18 cellular contexts compared by ENCODE assay signal in genomic region chr18:46236156-46236555, GRCh38.
DNase-seq lines count a peak whose midpoint lies in the region; ATAC-seq and FAIRE-seq lines count a peak whose summit lies in the region.
"Had no signal": no experiment of that assay in that cellular context is flagged by ENCODE, and none has a peak within 500 bp of the region (broad histone marks: within the 10 kb centered on the region; RNA-seq: fewer than 3 reads in every experiment).

No MANE protein-coding gene starts in this region.

- H3K9ac ChIP-seq in mesenchymal stem cell (ENCODE audit: low read length) = no peak overlapping the region
- H3K9ac ChIP-seq: BLaER1 treated with 17β-estradiol and CSF1 and Interleukin-3, amounts not matched to agents 10 nM and 100 nM had no signal

- no peak overlapping the region for H2BK120ac ChIP-seq in mesenchymal stem cell (ENCODE audit: low read depth, low read length)

- no peak overlapping the region for H2BK5ac ChIP-seq in mesenchymal stem cell (ENCODE audit: low read depth, low read length, poor library complexity, severe bottlenecking)

- H3K23ac ChIP-seq in mesenchymal stem cell (ENCODE audit: low read length in 2 of 2) = no peak overlapping the region

- H3K4me1 ChIP-seq in mesenchymal stem cell (ENCODE audit: control insufficient read depth, insufficient read depth, low read depth, low read length) = peaks cover 4% of the 10 kb centered on the region
- H3K4me1 ChIP-seq: A549; BLaER1 treated with 17β-estradiol and CSF1 and Interleukin-3, amounts not matched to agents 10 nM and 100 nM; Caco-2 had no signal

- no peak for ATAC-seq in GM19035 (IDR thresholded peaks at IDR 0.05; ENCODE audit: unreplicated experiment)
- ATAC-seq in HG03097 (IDR thresholded peaks at IDR 0.05; ENCODE audit: low FRiP score, unreplicated experiment) = no peak
- no peak for ATAC-seq in GM19455 (IDR thresholded peaks at IDR 0.05; ENCODE audit: unreplicated experiment)
- ATAC-seq: A549; CD8-positive, alpha-beta T cell had no signal

- no peaks in the 10 kb centered on the region for H3K9me3 ChIP-seq in mesenchymal stem cell (ENCODE audit: control insufficient read depth, low read length)
- H3K9me3 ChIP-seq: A549; BLaER1 treated with 17β-estradiol and CSF1 and Interleukin-3, amounts not matched to agents 10 nM and 100 nM; Caco-2 had no signal

- no peak overlapping the region for H2AFZ ChIP-seq in mesenchymal stem cell (ENCODE audit: low read depth, low read length)

- no peak overlapping the region for H3K4me2 ChIP-seq in mesenchymal stem cell (ENCODE audit: low read length, poor library complexity, severe bottlenecking)
- H3K4me2 ChIP-seq: A549; BLaER1 treated with 17β-estradiol and CSF1 and Interleukin-3, amounts not matched to agents 10 nM and 100 nM had no signal

- 74% methylated on average over 4 of the region's 4 CpGs for WGBS in mesenchymal stem cell

- no peak overlapping the region for H4K8ac ChIP-seq in mesenchymal stem cell (ENCODE audit: low read length)

- no peak overlapping the region for H3K18ac ChIP-seq in mesenchymal stem cell (ENCODE audit: low read depth in 1 of 2, low read length in 2 of 2)

- FAIRE-seq in G401.6 (lab: Jason Lieb, UNC) = peak; percentile 77
- FAIRE-seq: A549, GM12891 had no signal

- peak overlapping the region; percentile 49 for H3K27ac ChIP-seq in mesenchymal stem cell (ENCODE audit: low read length, poor library complexity, severe bottlenecking)
- H3K27ac ChIP-seq: 22Rv1; A549; BLaER1 treated with 17β-estradiol and CSF1 and Interleukin-3, amounts not matched to agents 10 nM and 100 nM; C4-2B had no signal

- H3K36me3 ChIP-seq in mesenchymal stem cell (ENCODE audit: control insufficient read depth in 1 of 2, insufficient read depth in 2 of 2, low read depth in 1 of 2, low read length in 2 of 2) = peaks cover 0 to 4% of the 10 kb centered on the region in 2 experiments

- peaks cover 3% of the 10 kb centered on the region for H3K79me1 ChIP-seq in mesenchymal stem cell (replicated peaks; ENCODE audit: low read length, poor library complexity, severe bottlenecking)

- H4K91ac ChIP-seq in mesenchymal stem cell (ENCODE audit: low read length) = no peak overlapping the region

- no peak overlapping the region for H2AK5ac ChIP-seq in mesenchymal stem cell (ENCODE audit: low read length, severe bottlenecking)

- no peak overlapping the region for H2BK15ac ChIP-seq in mesenchymal stem cell (ENCODE audit: low read depth, poor library complexity, severe bottlenecking)

- no peak overlapping the region for H3K4me3 ChIP-seq in mesenchymal stem cell (ENCODE audit: insufficient read depth in 1 of 2, low read depth in 1 of 2, low read length in 2 of 2)
- H3K4me3 ChIP-seq: A549; BLaER1 treated with 17β-estradiol and CSF1 and Interleukin-3, amounts not matched to agents 10 nM and 100 nM had no signal

- DNase-seq in kidney tubule cell (ENCODE audit: low spot score) (peak; percentile 32), mesenchymal stem cell (no peak)
- DNase-seq: AML-193; Caco-2; Calu3; CD4-positive, alpha-beta T cell; CD8-positive, alpha-beta T cell; DMS79 treated with DMSO at 0.1 percent for 48 hours; GF-D8 had no signal

- H3K14ac ChIP-seq in mesenchymal stem cell (ENCODE audit: low read length in 2 of 2) = no peak overlapping the region

- H2BK12ac ChIP-seq in mesenchymal stem cell (ENCODE audit: low read length in 2 of 2) = no peak overlapping the region

- H3K27me3 ChIP-seq in mesenchymal stem cell (ENCODE audit: control insufficient read depth in 1 of 2, insufficient read depth in 1 of 2, low read length in 2 of 2) = no peaks in the 10 kb centered on the region
- H3K27me3 ChIP-seq: BLaER1 treated with 17β-estradiol and CSF1 and Interleukin-3, amounts not matched to agents 10 nM and 100 nM had no signal

- H3K4ac ChIP-seq in mesenchymal stem cell (ENCODE audit: low read depth in 1 of 2, low read length in 2 of 2) = no peak overlapping the region
